ENCODE assay signal across 17 cellular contexts in the genomic region with DNA sequence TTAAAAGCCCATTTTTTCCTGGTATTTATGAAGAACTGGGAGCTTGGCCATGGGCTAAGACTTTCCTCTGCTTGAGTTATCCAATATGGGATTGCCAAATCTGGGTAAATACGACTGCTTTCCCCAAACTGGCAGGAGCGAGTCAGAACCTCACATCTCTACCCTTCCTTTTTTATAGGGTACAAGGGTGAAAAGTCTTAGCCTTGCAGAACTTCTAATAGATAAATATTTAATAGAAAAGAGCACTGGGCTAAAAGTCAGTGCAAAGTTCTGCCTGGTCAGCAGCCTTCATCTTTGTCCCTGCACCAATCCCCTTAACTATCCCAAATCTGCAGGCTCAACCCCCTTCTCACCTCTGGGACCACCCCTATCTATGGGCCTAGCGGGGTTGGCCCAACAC.
A peak's percentile ranks its signal among the peaks of the same experiment; 100 is the strongest.
DNase-seq lines count a peak whose midpoint lies in the region; ATAC-seq and TF ChIP-seq lines count a peak whose summit lies in the region.
"Had no signal": no experiment of that assay in that cellular context is flagged by ENCODE, and none has a peak within 500 bp of the region (broad histone marks: within the 10 kb centered on the region; RNA-seq: fewer than 3 reads in every experiment).

No MANE protein-coding gene starts in this region.

- no peaks in the 10 kb centered on the region for H3K36me3 Mint-ChIP-seq in T-helper 17 cell (ENCODE audit: low read depth)
- no peaks in the 10 kb centered on the region for H3K36me3 Mint-ChIP-seq in HFFc6 (ENCODE audit: low read depth)
- H3K36me3 Mint-ChIP-seq: CD4-positive, alpha-beta memory T cell had no signal

- ATAC-seq in T-helper 17 cell (no peak), left lobe of liver (peak; percentile 69), right lobe of liver (peak; percentile 52 to 78 (median 66))

- intact Hi-C loops in right lobe of liver (cut with DNase I), result loop anchor here in 1 of 2 donors (10.0 kb wide), 1 partner anchor 73 kb away; no protein-coding TSS in a partner anchor
- intact Hi-C loops in esophagus muscularis mucosa (cut with DNase I), result no loop called here

- in situ Hi-C loops in ACHN (cut with HindIII; ENCODE audit: low pct_ligation_motif_present, low pct_unique_long_range_greater_than_20kb, low sequenced_read_pairs), result no loop called here

- H3K36me3 ChIP-seq in right lobe of liver (no peaks in the 10 kb centered on the region), esophagus muscularis mucosa (no peaks in the 10 kb centered on the region)
- H3K36me3 ChIP-seq: BE2C, HAP-1 had no signal

- DNase-seq in T-helper 17 cell (no peak), left lobe of liver (ENCODE audit: low spot score) (peak; percentile 74), right lobe of liver (peak in 1 of 3 donors; percentile 80), HFFc6 (no peak), ACHN (no peak), esophagus muscularis mucosa (ENCODE audit: extremely low spot score) (no peak)
- DNase-seq: AML-193; BE2C; C1 segment of cervical spinal cord; Calu3; CD4-positive, alpha-beta memory T cell; COR-L47; DMS53; DMS79 treated with DMSO at 0.1 percent for 48 hours; GF-D8; GOT3 had no signal

- TF ChIP-seq POLR2A in right lobe of liver (IDR thresholded peaks at IDR 0.05), result no peak
- no peak for TF ChIP-seq POLR2A in esophagus muscularis mucosa (IDR thresholded peaks at IDR 0.05; ENCODE audit: low read depth)

- TF ChIP-seq EP300 in esophagus muscularis mucosa (IDR thresholded peaks at IDR 0.05), result no peak

- H3K9me3 ChIP-seq in T-helper 17 cell (ENCODE audit: control insufficient read depth, low read length, poor library complexity, severe bottlenecking), result no peaks in the 10 kb centered on the region
- no peaks in the 10 kb centered on the region for H3K9me3 ChIP-seq in right lobe of liver
- H3K9me3 ChIP-seq in esophagus muscularis mucosa, result no peaks in the 10 kb centered on the region
- H3K9me3 ChIP-seq: BE2C, HAP-1 had no signal

- no peak overlapping the region for H3K4me3 ChIP-seq in right lobe of liver
- H3K4me3 ChIP-seq in esophagus muscularis mucosa, result no peak overlapping the region
- H3K4me3 ChIP-seq: HAP-1 had no signal

- H3K27ac ChIP-seq in right lobe of liver, result peak overlapping the region; percentile 25 to 86 (median 65)
- H3K27ac ChIP-seq in esophagus muscularis mucosa (replicated peaks in 1 of 4), result no peak overlapping the region

- peaks cover 0 to 78% (median 36%) of the 10 kb centered on the region in 4 donors for H3K4me1 ChIP-seq in right lobe of liver
- H3K4me1 ChIP-seq in esophagus muscularis mucosa, result no peaks in the 10 kb centered on the region
- H3K4me1 ChIP-seq: BE2C, HAP-1 had no signal

- H3K4me3 Mint-ChIP-seq in T-helper 17 cell (no peak overlapping the region), HFFc6 (no peak overlapping the region)
- H3K4me3 Mint-ChIP-seq: CD4-positive, alpha-beta memory T cell had no signal

- H3K4me1 Mint-ChIP-seq in T-helper 17 cell (peaks cover 5% of the 10 kb centered on the region), HFFc6 (ENCODE audit: low read depth) (no peaks in the 10 kb centered on the region)

- WGBS in right lobe of liver (ENCODE audit: insufficient coverage, low coverage, low lambda C conversion rate, missing lambda C conversion rate), result 33% methylated on average over 3 of the region's 3 CpGs
- 83% methylated on average over 3 of the region's 3 CpGs for WGBS in esophagus muscularis mucosa

- H3K27me3 ChIP-seq in right lobe of liver (no peaks in the 10 kb centered on the region), esophagus muscularis mucosa (peaks cover 0 to 16% (median 0%) of the 10 kb centered on the region in 4 donors)
- H3K27me3 ChIP-seq: BE2C had no signal

- peaks cover 22% of the 10 kb centered on the region for H3K27me3 Mint-ChIP-seq in T-helper 17 cell
- peaks cover 16% of the 10 kb centered on the region for H3K27me3 Mint-ChIP-seq in HFFc6 (ENCODE audit: insufficient read depth)

- TF ChIP-seq CTCF in right lobe of liver (IDR thresholded peaks at IDR 0.05), result no peak
- TF ChIP-seq CTCF in HFFc6 (IDR thresholded peaks at IDR 0.05), result no peak
- no peak for TF ChIP-seq CTCF in esophagus muscularis mucosa (IDR thresholded peaks at IDR 0.05)

- H3K27ac Mint-ChIP-seq in T-helper 17 cell (peak overlapping the region; percentile 41), HFFc6 (no peak overlapping the region)
- H3K27ac Mint-ChIP-seq: CD4-positive, alpha-beta memory T cell had no signal

- no peaks in the 10 kb centered on the region for H3K9me3 Mint-ChIP-seq in HFFc6
- H3K9me3 Mint-ChIP-seq: CD4-positive, alpha-beta memory T cell had no signal

Comparison
In these comparisons a context has a peak if more than half of its experiments do, and no peak if none do; other contexts are left out.
1. H3K27ac ChIP-seq: peak in right lobe of liver (3 of 3); none in esophagus muscularis mucosa (0 of 4).